15 cellular contexts compared by ENCODE assay signal in the genomic region with DNA sequence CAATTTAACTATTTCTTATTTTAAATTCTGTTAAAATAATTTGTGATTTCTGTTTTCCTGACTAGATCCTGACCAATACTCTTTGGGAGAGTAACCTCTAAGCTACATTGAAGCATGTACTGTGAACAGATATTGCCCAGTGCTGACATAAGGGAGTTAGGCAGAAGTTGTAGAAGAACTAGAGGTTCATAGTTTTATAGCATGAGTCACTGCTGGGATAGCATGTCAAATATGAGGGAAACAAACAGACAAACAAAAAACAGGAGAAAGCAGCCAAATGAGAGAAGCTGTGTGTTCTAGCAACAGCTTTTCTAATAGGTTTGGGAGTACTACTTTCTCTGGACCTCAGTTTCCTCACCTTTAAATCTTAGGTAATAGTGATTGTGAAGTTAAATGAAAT.
A peak's percentile ranks its signal among the peaks of the same experiment; 100 is the strongest.
DNase-seq lines count a peak whose midpoint lies in the region; ATAC-seq and TF ChIP-seq lines count a peak whose summit lies in the region.
"Had no signal": no experiment of that assay in that cellular context is flagged by ENCODE, and none has a peak within 500 bp of the region (broad histone marks: within the 10 kb centered on the region; RNA-seq: fewer than 3 reads in every experiment).

No MANE protein-coding gene starts in this region.

- no peaks in the 10 kb centered on the region for H3K27me3 Mint-ChIP-seq in osteocyte (ENCODE audit: unreplicated experiment)

- ATAC-seq in left ventricle myocardium superior: no peak
- no peak for ATAC-seq in gastroesophageal sphincter
- ATAC-seq: WTC11 had no signal

- no peak for TF ChIP-seq POLR2A in gastroesophageal sphincter (IDR thresholded peaks at IDR 0.05)
- no peak for TF ChIP-seq POLR2A in uterus (IDR thresholded peaks at IDR 0.05)

- TF ChIP-seq CTCF in left ventricle myocardium inferior (IDR thresholded peaks at IDR 0.05; ENCODE audit: borderline replicate concordance) (no peak), gastroesophageal sphincter (IDR thresholded peaks at IDR 0.05) (no peak), uterus (IDR thresholded peaks at IDR 0.05) (no peak), osteocyte (IDR thresholded peaks at IDR 0.05) (no peak)

- H3K9me3 Mint-ChIP-seq in osteocyte (ENCODE audit: unreplicated experiment): no peaks in the 10 kb centered on the region

- H3K36me3 ChIP-seq in left ventricle myocardium inferior (no peaks in the 10 kb centered on the region), gastroesophageal sphincter (no peaks in the 10 kb centered on the region), uterus (no peaks in the 10 kb centered on the region)

- H3K4me1 ChIP-seq in left ventricle myocardium inferior (peaks cover 96% of the 10 kb centered on the region), gastroesophageal sphincter (peaks cover 13 to 89% (median 27%) of the 10 kb centered on the region in 3 donors), uterus (no peaks in the 10 kb centered on the region)

- H3K9me3 ChIP-seq in left ventricle myocardium inferior (replicated peaks): no peaks in the 10 kb centered on the region
- H3K9me3 ChIP-seq in gastroesophageal sphincter: no peaks in the 10 kb centered on the region
- no peaks in the 10 kb centered on the region for H3K9me3 ChIP-seq in uterus
- H3K9me3 ChIP-seq: Caco-2 had no signal

- DNase-seq in left ventricle myocardium inferior (no peak), left ventricle myocardium superior (no peak), amniotic epithelial cell (ENCODE audit: low read depth) (peak; percentile 59), uterus (no peak), osteocyte (ENCODE audit: extremely low spot score, unreplicated experiment) (no peak), D341Med (ENCODE audit: low spot score) (no peak), SKM-1 treated with dmso at 0.1 percent for 144 hours (lab: John Stamatoyannopoulos, UW; ENCODE audit: unreplicated experiment) (no peak)
- DNase-seq: activated gamma-delta T cell treated with Interleukin-2 at 50 U/mL for 16 hours, Caco-2, midbrain, NCI-H1694 treated with DMSO at 0.1 percent for 48 hours, NCI-H510A treated with DMSO at 0.1 percent for 48 hours, posterior cingulate gyrus had no signal

- H3K27ac ChIP-seq in left ventricle myocardium inferior (replicated peaks) (peak overlapping the region; percentile 90), gastroesophageal sphincter (peak overlapping the region in 3 of 4 donors; percentile 17 to 76 (median 68)), uterus (peak overlapping the region; percentile 51 to 58)

- H3K4me3 Mint-ChIP-seq in osteocyte (ENCODE audit: unreplicated experiment): no peak overlapping the region
- H3K4me3 Mint-ChIP-seq: WTC11 had no signal

- H3K27me3 ChIP-seq in left ventricle myocardium inferior (ENCODE audit: low read depth) (no peaks in the 10 kb centered on the region), gastroesophageal sphincter (no peaks in the 10 kb centered on the region), uterus (no peaks in the 10 kb centered on the region)

- no peaks in the 10 kb centered on the region for H3K36me3 Mint-ChIP-seq in osteocyte (ENCODE audit: unreplicated experiment)
- H3K36me3 Mint-ChIP-seq: WTC11 had no signal

- intact Hi-C loops in left ventricle myocardium inferior (cut with micrococcal nuclease): no loop called here
- intact Hi-C loops in left ventricle myocardium superior (cut with micrococcal nuclease): loop anchor here (10.0 kb wide), 1 partner anchor 116 kb away; no protein-coding TSS in a partner anchor
- intact Hi-C loops in uterus (cut with DNase I; ENCODE audit: low total_unique reads): no loop called here

- H3K4me1 Mint-ChIP-seq in osteocyte (ENCODE audit: unreplicated experiment): peaks cover 68% of the 10 kb centered on the region

- H3K4me3 ChIP-seq in left ventricle myocardium inferior: no peak overlapping the region
- H3K4me3 ChIP-seq in gastroesophageal sphincter: no peak overlapping the region
- no peak overlapping the region for H3K4me3 ChIP-seq in uterus

- no peak overlapping the region for H3K27ac Mint-ChIP-seq in osteocyte (ENCODE audit: unreplicated experiment)
- H3K27ac Mint-ChIP-seq: WTC11 had no signal

- no peak for TF ChIP-seq EP300 in gastroesophageal sphincter (IDR thresholded peaks at IDR 0.05)
